Comparison of ENCODE assay signal across 22 cellular contexts in the genomic region with DNA sequence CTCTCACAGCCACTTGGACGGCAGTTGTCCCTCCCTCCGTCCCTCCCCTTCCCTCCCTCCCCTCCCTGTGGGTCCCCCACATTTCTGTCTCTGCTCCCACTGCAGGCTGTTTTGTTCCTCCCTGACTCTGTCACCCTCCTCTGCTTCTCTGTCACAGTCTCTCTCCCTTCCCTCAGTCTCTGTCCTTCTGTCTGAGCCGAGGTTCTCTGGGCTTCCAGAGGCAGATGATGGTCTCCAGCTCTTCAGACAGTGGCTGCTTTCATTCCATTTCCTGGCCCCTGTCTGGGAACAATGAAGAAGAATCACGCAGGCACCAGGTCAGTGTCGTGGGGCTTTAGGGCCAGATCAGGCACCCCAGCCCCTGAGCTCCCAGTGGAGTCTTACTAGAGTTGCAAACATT.
"Had no signal": no experiment of that assay in that cellular context is flagged by ENCODE, and none has a peak within 500 bp of the region (broad histone marks: within the 10 kb centered on the region; RNA-seq: fewer than 3 reads in every experiment).

No MANE protein-coding gene starts in this region.

- H3K4me1 ChIP-seq: right lobe of liver had no signal

- H3K27me3 ChIP-seq: cardiac muscle cell, ovary, right lobe of liver, suprapubic skin, transverse colon, uterus had no signal

- H3K36me3 ChIP-seq: cardiac muscle cell, ovary, right lobe of liver, spleen, suprapubic skin, transverse colon, uterus had no signal

- ATAC-seq: effector memory CD8-positive, alpha-beta T cell; left lobe of liver; right lobe of liver had no signal

- H3K27ac Mint-ChIP-seq: activated B cell treated with CpG ODN at 0.5 μM for 24 hours; activated CD4-positive, alpha-beta memory T cell treated with anti-CD3 and anti-CD28 coated beads for 36 hours; activated naive CD8-positive, alpha-beta T cell; naive B cell; stimulated activated naive CD8-positive, alpha-beta T cell treated with anti-CD3 and anti-CD28 coated beads, Interleukin-15, Interleukin-2, amounts not matched to agents 100 ng/mL and 50 ng/mL, for 24 hours had no signal

- DNase-seq: activated B cell treated with CpG ODN at 0.5 μM for 24 hours; activated CD4-positive, alpha-beta memory T cell treated with anti-CD3 and anti-CD28 coated beads for 36 hours; activated CD4-positive, alpha-beta T cell treated with anti-CD3 and anti-CD28 coated beads for 4 hours; amniotic stem cell; effector memory CD8-positive, alpha-beta T cell; mesenchymal stem cell; naive B cell; ovary; spleen; stimulated activated CD8-positive, alpha-beta memory T cell treated with anti-CD3 and anti-CD28 coated beads, Interleukin-4, amount 100 ng/mL, for 48 hours; SW 1271; T-helper 2 cell; uterus had no signal

- H3K27ac ChIP-seq: cardiac muscle cell, ovary, right lobe of liver, spleen, suprapubic skin, transverse colon had no signal

- H3K4me3 ChIP-seq: cardiac muscle cell, mucosa of descending colon, ovary, right lobe of liver, spleen, suprapubic skin, transverse colon, uterus had no signal

- H3K9me3 Mint-ChIP-seq: activated B cell treated with CpG ODN at 0.5 μM for 24 hours; activated CD4-positive, alpha-beta memory T cell treated with anti-CD3 and anti-CD28 coated beads for 36 hours; effector memory CD8-positive, alpha-beta T cell; naive B cell; stimulated activated naive CD8-positive, alpha-beta T cell treated with anti-CD3 and anti-CD28 coated beads, Interleukin-15, Interleukin-2, amounts not matched to agents 100 ng/mL and 50 ng/mL, for 24 hours had no signal

- H3K9me3 ChIP-seq: mucosa of descending colon, ovary, right lobe of liver, spleen, suprapubic skin, transverse colon, uterus had no signal

- H3K36me3 Mint-ChIP-seq: activated CD4-positive, alpha-beta memory T cell treated with anti-CD3 and anti-CD28 coated beads for 36 hours; activated naive CD8-positive, alpha-beta T cell; naive B cell had no signal

- H3K4me3 Mint-ChIP-seq: activated B cell treated with CpG ODN at 0.5 μM for 24 hours; activated CD4-positive, alpha-beta memory T cell treated with anti-CD3 and anti-CD28 coated beads for 36 hours; activated naive CD8-positive, alpha-beta T cell; effector memory CD8-positive, alpha-beta T cell; naive B cell; neural crest cell; stimulated activated naive CD8-positive, alpha-beta T cell treated with anti-CD3 and anti-CD28 coated beads, Interleukin-15, Interleukin-2, amounts not matched to agents 100 ng/mL and 50 ng/mL, for 24 hours had no signal
